Comparison of ENCODE assay signal across 10 cellular contexts in the genomic region with DNA sequence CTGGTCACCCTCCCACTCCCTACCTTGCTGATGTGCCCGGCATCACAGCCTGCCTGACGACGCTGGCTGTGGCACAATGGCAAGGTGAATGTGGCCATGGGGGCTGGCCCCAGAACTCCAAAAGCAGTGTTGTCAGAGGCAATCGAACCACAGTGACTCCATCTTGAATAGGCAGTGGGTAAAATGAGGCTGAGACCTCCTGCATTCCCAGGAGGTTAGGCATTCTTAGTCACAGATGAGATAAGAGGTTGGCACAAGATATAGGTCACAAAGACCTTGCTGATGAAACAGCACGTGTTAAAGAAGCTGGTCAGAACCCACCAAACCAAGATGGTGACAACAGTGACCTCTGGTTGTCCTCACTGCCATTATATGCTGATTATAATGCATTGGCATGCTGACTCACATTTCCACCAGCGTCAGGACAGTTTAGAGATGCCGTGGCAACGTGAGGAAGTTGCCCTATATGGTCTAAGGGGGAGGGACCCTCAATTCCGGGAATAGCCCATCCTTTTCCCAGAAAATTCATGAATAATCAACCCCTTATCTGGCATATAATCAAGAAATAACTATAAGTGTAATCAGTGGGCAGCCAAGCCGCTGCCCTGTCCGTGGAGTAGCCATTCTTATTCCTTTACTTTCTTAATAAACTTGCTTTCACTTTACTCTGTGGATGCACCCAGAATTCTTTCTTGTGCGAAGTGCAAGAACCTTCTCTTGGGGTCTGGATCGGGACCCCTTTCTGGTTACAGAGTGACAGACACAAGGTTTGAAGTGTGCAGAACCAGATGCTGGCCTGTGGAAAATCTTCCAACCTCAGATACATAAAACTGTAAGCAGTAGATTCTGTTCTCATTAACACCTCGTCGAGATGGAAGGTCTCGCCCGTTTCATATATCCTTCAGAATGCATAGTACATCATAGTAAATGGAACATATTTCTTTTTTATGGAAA. TPM values are rescaled to one million over a fixed set of nuclear protein-coding genes. Genes with fewer than 3 reads are reported as not detected.
A peak's percentile ranks its signal among the peaks of the same experiment; 100 is the strongest.
DNase-seq lines count a peak whose midpoint lies in the region; ATAC-seq and TF ChIP-seq lines count a peak whose summit lies in the region.
"Had no signal": no experiment of that assay in that cellular context is flagged by ENCODE, and none has a peak within 500 bp of the region (broad histone marks: within the 10 kb centered on the region; RNA-seq: fewer than 3 reads in every experiment).

No MANE protein-coding gene starts in this region.

- H3K4me2 ChIP-seq in IMR-90 (ENCODE audit: low read depth, low read length) (no peak overlapping the region; the same call in 1 of the 2 replicates), mesendoderm (ENCODE audit: low read length) (no peak overlapping the region)

- peak overlapping the region; percentile 74 for H2AK9ac ChIP-seq in IMR-90 (replicated peaks; ENCODE audit: low read depth, low read length, poor library complexity)

- CTCF ChIA-PET in IMR-90 (lab: Yijun Ruan, JAX) = no interaction called here

- H3K56ac ChIP-seq in IMR-90 (ENCODE audit: extremely low read depth, insufficient read depth, low read length) = no peak overlapping the region
- H3K56ac ChIP-seq in mesendoderm (ENCODE audit: low read length) = no peak overlapping the region

- peak overlapping the region; percentile 67 for H2BK5ac ChIP-seq in IMR-90 (ENCODE audit: low read depth, low read length, poor library complexity, severe bottlenecking)
- H2BK5ac ChIP-seq in mesendoderm (ENCODE audit: low read length) = no peak overlapping the region

- POLR2A ChIA-PET in IMR-90 (lab: Charles Lee; ENCODE audit: unreplicated experiment) = no interaction called here

- H3K27ac ChIP-seq in IMR-90 (ENCODE audit: insufficient read depth, low read length) = peak overlapping the region; percentile 43
- H3K27ac ChIP-seq in mesendoderm (ENCODE audit: low read depth, low read length) = no peak overlapping the region

- no peak overlapping the region for H3K23ac ChIP-seq in IMR-90 (ENCODE audit: low read depth, low read length)
- H3K23ac ChIP-seq in mesendoderm (ENCODE audit: low read length) = no peak overlapping the region

- dilution Hi-C loops in IMR-90 (cut with HindIII; ENCODE audit: low sequenced_read_pairs, unreplicated experiment) = no loop called here

- H2BK120ac ChIP-seq in IMR-90 (ENCODE audit: low read depth, low read length) = peak overlapping the region; percentile 89
- no peak overlapping the region for H2BK120ac ChIP-seq in mesendoderm (ENCODE audit: low read depth, low read length)

- H3K9me1 ChIP-seq in IMR-90 (ENCODE audit: insufficient read depth, low read length) = 0 out of 2 replicates have a peak, but pooled peaks cover 5% of the 10 kb centered on the region

- H4K5ac ChIP-seq in IMR-90 (ENCODE audit: low read depth, low read length) = peak overlapping the region; percentile 82
- no peak overlapping the region for H4K5ac ChIP-seq in mesendoderm (ENCODE audit: low read length)

- peak overlapping the region; percentile 40; the same call in 1 of the 2 replicates for H3K14ac ChIP-seq in IMR-90 (replicated peaks; ENCODE audit: low read depth, low read length)

- H3K18ac ChIP-seq in IMR-90 (ENCODE audit: low read depth, low read length) = peak overlapping the region; percentile 83
- H3K18ac ChIP-seq in mesendoderm (ENCODE audit: low read length) = no peak overlapping the region

- H3K4me3 Mint-ChIP-seq in activated naive CD8-positive, alpha-beta T cell treated with anti-CD3 and anti-CD28 coated beads, Interleukin-2, amount 50 U/mL, for 24 hours = no peak overlapping the region
- H3K4me3 Mint-ChIP-seq: memory B cell had no signal

- H3K4me3 ChIP-seq in IMR-90 (ENCODE audit: insufficient read depth, low read depth, low read length) (no peak overlapping the region), mesendoderm (ENCODE audit: low read length) (no peak overlapping the region)

- H3K36me3 ChIP-seq in IMR-90 (ENCODE audit: control insufficient read depth, insufficient read depth, low read length) (no peaks in the 10 kb centered on the region), mesendoderm (ENCODE audit: control insufficient read depth, insufficient read depth, low read length) (no peaks in the 10 kb centered on the region)

- peak overlapping the region; percentile 50 for H2AFZ ChIP-seq in IMR-90 (replicated peaks; ENCODE audit: low read length, poor library complexity)

- H4K91ac ChIP-seq in IMR-90 (ENCODE audit: insufficient read depth, low read depth, low read length) = peak overlapping the region; percentile 72

- no peak for TF ChIP-seq RAD21 in IMR-90 (IDR thresholded peaks at IDR 0.05; ENCODE audit: low read length)

- H3K27me3 Mint-ChIP-seq in activated naive CD8-positive, alpha-beta T cell treated with anti-CD3 and anti-CD28 coated beads, Interleukin-2, amount 50 U/mL, for 24 hours = peaks cover 23% of the 10 kb centered on the region

- H2BK20ac ChIP-seq in IMR-90 (ENCODE audit: low read depth, low read length) = peak overlapping the region; percentile 79

- no peaks in the 10 kb centered on the region for H4K20me1 ChIP-seq in IMR-90 (ENCODE audit: insufficient read depth, low read length)

- intact Hi-C loops in IMR-90 (cut with micrococcal nuclease) = no loop called here

- peak overlapping the region; percentile 81 for H3K4ac ChIP-seq in IMR-90 (ENCODE audit: low read depth, low read length)
- H3K4ac ChIP-seq in mesendoderm (ENCODE audit: low read depth, low read length) = no peak overlapping the region

- peaks cover 19% of the 10 kb centered on the region for H3K4me1 Mint-ChIP-seq in activated naive CD8-positive, alpha-beta T cell treated with anti-CD3 and anti-CD28 coated beads, Interleukin-2, amount 50 U/mL, for 24 hours
- H3K4me1 Mint-ChIP-seq: memory B cell had no signal

- peaks cover 10% of the 10 kb centered on the region; the same call in 1 of the 2 replicates for H3K4me1 ChIP-seq in IMR-90 (ENCODE audit: control insufficient read depth, insufficient read depth, low read length)
- H3K4me1 ChIP-seq in mesendoderm (ENCODE audit: control insufficient read depth, low read depth, low read length) = peaks cover 6% of the 10 kb centered on the region

- no peak for TF ChIP-seq CTCF in IMR-90 (conservative IDR thresholded peaks at IDR 0.05; ENCODE audit: low read depth, low read length)

- ATAC-seq in IMR-90 (ENCODE audit: low read depth) = peak; percentile 92
- ATAC-seq in activated naive CD8-positive, alpha-beta T cell treated with anti-CD3 and anti-CD28 coated beads, Interleukin-2, amount 50 U/mL, for 24 hours = peak; percentile 93
- no peak for ATAC-seq in GM21515 (IDR thresholded peaks at IDR 0.05; ENCODE audit: unreplicated experiment)
- no peak for ATAC-seq in HG02759 (IDR thresholded peaks at IDR 0.05; ENCODE audit: unreplicated experiment)
- ATAC-seq in GM19023 (IDR thresholded peaks at IDR 0.05; ENCODE audit: unreplicated experiment) = no peak

- peak overlapping the region; percentile 86 for H2AK5ac ChIP-seq in IMR-90 (ENCODE audit: low read depth, low read length)
- no peak overlapping the region for H2AK5ac ChIP-seq in mesendoderm (ENCODE audit: low read length)

- H3K9ac ChIP-seq in IMR-90 (ENCODE audit: low read depth, low read length) (no peak overlapping the region), mesendoderm (ENCODE audit: low read length) (no peak overlapping the region)

- H3K79me1 ChIP-seq in IMR-90 (ENCODE audit: low read depth in 1 of 2, low read length in 2 of 2) (no peaks in the 10 kb centered on the region), mesendoderm (ENCODE audit: low read length) (no peaks in the 10 kb centered on the region)

- no peak for TF ChIP-seq POLR2A in IMR-90 (IDR thresholded peaks at IDR 0.05; ENCODE audit: low read depth, low read length)

- no peaks in the 10 kb centered on the region for H3K9me3 Mint-ChIP-seq in activated naive CD8-positive, alpha-beta T cell treated with anti-CD3 and anti-CD28 coated beads, Interleukin-2, amount 50 U/mL, for 24 hours
- H3K9me3 Mint-ChIP-seq: memory B cell had no signal

- DNase-seq in CD1c-positive myeloid dendritic cell (ENCODE audit: extremely low spot score) = peak; percentile 90
- DNase-seq in IMR-90 = peak; percentile 95
- peak; percentile 36 for DNase-seq in activated naive CD8-positive, alpha-beta T cell treated with anti-CD3 and anti-CD28 coated beads, Interleukin-2, amount 50 U/mL, for 24 hours
- DNase-seq in mesendoderm = peak; percentile 77
- no peak for DNase-seq in HuH-7.5 (ENCODE audit: low spot score)

- H3K27ac Mint-ChIP-seq in activated naive CD8-positive, alpha-beta T cell treated with anti-CD3 and anti-CD28 coated beads, Interleukin-2, amount 50 U/mL, for 24 hours = peak overlapping the region; percentile 74
- H3K27ac Mint-ChIP-seq: memory B cell had no signal

- peak overlapping the region; percentile 4 to 79; a peak in 3 of 4 replicates for H4K8ac ChIP-seq in IMR-90 (ENCODE audit: low read depth in 2 of 2, low read length in 2 of 2)
- H4K8ac ChIP-seq in mesendoderm (ENCODE audit: low read depth, low read length) = no peak overlapping the region

- H3K79me2 ChIP-seq in mesendoderm (ENCODE audit: control insufficient read depth, insufficient read depth, low read length) = no peaks in the 10 kb centered on the region

- H3K36me3 Mint-ChIP-seq in activated naive CD8-positive, alpha-beta T cell treated with anti-CD3 and anti-CD28 coated beads, Interleukin-2, amount 50 U/mL, for 24 hours (ENCODE audit: low read depth) = no peaks in the 10 kb centered on the region
- H3K36me3 Mint-ChIP-seq: memory B cell had no signal

- WGBS in IMR-90 (ENCODE audit: extremely low coverage in 2 of 2, insufficient read length in 1 of 2), 2 experiments = 60% methylated on average over 1 of the region's 17 CpGs; no CpG with 5 or more reads in 1 of the 2 experiments
- WGBS in mesendoderm (ENCODE audit: extremely low coverage, insufficient coverage, low lambda C conversion rate) = no CpG with 5 or more reads among the region's 17 CpGs

- H3K9me3 ChIP-seq in IMR-90 (ENCODE audit: control insufficient read depth, insufficient read depth, low read length) = no peaks in the 10 kb centered on the region

- in situ Hi-C loops in IMR-90 (cut with MboI; ENCODE audit: low sequenced_read_pairs) = no loop called here

- H3K27me3 ChIP-seq in IMR-90 (ENCODE audit: control insufficient read depth, insufficient read depth, low read length) (no peaks in the 10 kb centered on the region), mesendoderm (ENCODE audit: insufficient read depth, low read length, poor library complexity) (no peaks in the 10 kb centered on the region)

- BruUV-seq in IMR-90 (replicated peaks; lab: Mats Ljungman, UMichigan) = no TSS peak

- H2BK15ac ChIP-seq in IMR-90 (ENCODE audit: low read depth, low read length) (peak overlapping the region; percentile 5; the same call in 1 of the 3 replicates), mesendoderm (replicated peaks; ENCODE audit: low read depth) (no peak overlapping the region)

RNA-seq across cellular contexts. Expression of a gene that starts 26.8 kb away (rescaled TPM):
- total RNA-seq in IMR-90 (2012; rRNA removed) = not detected in 2 replicates
- polyA plus RNA-seq in IMR-90 (2012; rRNA removed) = not detected in 2 replicates
- polyA plus RNA-seq in IMR-90 (2012; cell fraction: cytosol; rRNA removed) = not detected in 2 replicates
- polyA plus RNA-seq in IMR-90 (2012; cell fraction: nucleus; rRNA removed; ENCODE audit: low replicate concordance) = not detected in 2 replicates
- not detected for polyA plus RNA-seq in mesendoderm (2013, experiment 1 of 2)
- polyA plus RNA-seq in mesendoderm (2013, experiment 2 of 2) = not detected
- total RNA-seq: urinary bladder had no signal
- polyA plus RNA-seq: urinary bladder had no signal

RNA-seq across cellular contexts. Expression of a gene that starts 28.9 kb away (rescaled TPM):
- total RNA-seq in IMR-90 (2012; rRNA removed) = not detected in 2 replicates
- polyA plus RNA-seq in IMR-90 (2012; rRNA removed) = not detected in 2 replicates
- polyA plus RNA-seq in IMR-90 (2012; cell fraction: cytosol; rRNA removed) = not detected in 2 replicates
- 0.03 TPM in 1 of 2 replicates, not detected in the other for polyA plus RNA-seq in IMR-90 (2012; cell fraction: nucleus; rRNA removed; ENCODE audit: low replicate concordance)
- not detected for polyA plus RNA-seq in mesendoderm (2013, experiment 1 of 2)
- polyA plus RNA-seq in mesendoderm (2013, experiment 2 of 2) = not detected
- total RNA-seq: urinary bladder had no signal
- polyA plus RNA-seq: urinary bladder had no signal

Comparison
In these comparisons a context has a peak if more than half of its experiments do, and no peak if none do; other contexts are left out.
1. ATAC-seq: peak in IMR-90 (single experiment) and activated naive CD8-positive, alpha-beta T cell treated with anti-CD3 and anti-CD28 coated beads, Interleukin-2, amount 50 U/mL, for 24 hours (single experiment); none in GM21515 (single experiment), HG02759 (single experiment) and GM19023 (single experiment).